Comparison of ENCODE assay signal across 24 cellular contexts in genomic region chr17:29828676-29829291, GRCh38.
DNase-seq lines count a peak whose midpoint lies in the region; ATAC-seq and TF ChIP-seq lines count a peak whose summit lies in the region.
"Had no signal": no experiment of that assay in that cellular context is flagged by ENCODE, and none has a peak within 500 bp of the region (broad histone marks: within the 10 kb centered on the region; RNA-seq: fewer than 3 reads in every experiment).

No MANE protein-coding gene starts in this region.

- no peak overlapping the region for H2AFZ ChIP-seq in DND-41 (ENCODE audit: low read depth, low read length)
- H2AFZ ChIP-seq: hepatocyte had no signal

- H3K4me1 ChIP-seq in DND-41 (ENCODE audit: insufficient read depth, low read length): no peaks in the 10 kb centered on the region
- H3K4me1 ChIP-seq: upper lobe of left lung had no signal

- H3K27me3 Mint-ChIP-seq in nephron progenitor cell (ENCODE audit: low read depth, poor library complexity): no peaks in the 10 kb centered on the region
- H3K27me3 Mint-ChIP-seq: activated CD8-positive, alpha-beta T cell treated with anti-CD3 and anti-CD28 coated beads for 36 hours; activated T-helper 17 cell treated with anti-CD3 and anti-CD28 coated beads, Interleukin-2, amount 50 U/mL, for 72 hours; T-helper 17 cell had no signal

- peak; percentile 19 for DNase-seq in NCI-H748 (lab: John Stamatoyannopoulos, UW; ENCODE audit: unreplicated experiment)
- no peak for DNase-seq in NCI-H748 treated with DMSO at 0.1 percent for 48 hours (lab: John Stamatoyannopoulos, UW)
- no peak for DNase-seq in DND-41
- peak; percentile 50 for DNase-seq in NCI-H774 (lab: John Stamatoyannopoulos, UW)
- DNase-seq in nephron progenitor cell: no peak
- no peak for DNase-seq in occipital lobe (lab: John Stamatoyannopoulos, UW)
- no peak for DNase-seq in NCI-H510A treated with DMSO at 0.1 percent for 48 hours (lab: John Stamatoyannopoulos, UW)
- no peak for DNase-seq in GDM1 (lab: John Stamatoyannopoulos, UW)
- DNase-seq: activated CD8-positive, alpha-beta memory T cell treated with anti-CD3 and anti-CD28 coated beads, Interleukin-2, amount 50 U/mL, for 48 hours; activated CD8-positive, alpha-beta T cell treated with anti-CD3 and anti-CD28 coated beads for 36 hours; activated naive CD4-positive, alpha-beta T cell treated with anti-CD3 and anti-CD28 coated beads, Interleukin-2, amount 50 U/mL, for 16 hours; amniotic stem cell; left cardiac atrium; NCI-H1092 treated with DMSO at 0.1 percent for 48 hours; NCI-H446; OCI-M1; pancreas; retina; T-helper 17 cell; upper lobe of left lung had no signal

- H3K9me3 ChIP-seq in DND-41 (ENCODE audit: insufficient read depth, low read length, severe bottlenecking): no peaks in the 10 kb centered on the region
- H3K9me3 ChIP-seq: pancreas, upper lobe of left lung had no signal

- no peak overlapping the region for H3K4me3 Mint-ChIP-seq in nephron progenitor cell
- H3K4me3 Mint-ChIP-seq: activated CD8-positive, alpha-beta T cell treated with anti-CD3 and anti-CD28 coated beads for 36 hours; activated T-helper 17 cell treated with anti-CD3 and anti-CD28 coated beads, Interleukin-2, amount 50 U/mL, for 72 hours; nephron; T-helper 17 cell had no signal

- H3K36me3 Mint-ChIP-seq in nephron progenitor cell (ENCODE audit: low read depth): no peaks in the 10 kb centered on the region

- peak overlapping the region; percentile 41 for H3K27ac Mint-ChIP-seq in nephron progenitor cell
- H3K27ac Mint-ChIP-seq: activated CD8-positive, alpha-beta T cell treated with anti-CD3 and anti-CD28 coated beads for 36 hours; activated T-helper 17 cell treated with anti-CD3 and anti-CD28 coated beads, Interleukin-2, amount 50 U/mL, for 72 hours; nephron; T-helper 17 cell had no signal

- ATAC-seq in DND-41 (ENCODE audit: insufficient read depth, low read depth): peak; percentile 31; the same call in 1 of the 3 replicates
- ATAC-seq: activated CD4-positive, CD25-positive, alpha-beta regulatory T cell treated with anti-CD3 and anti-CD28 coated beads, Interleukin-2, amount 50 U/mL, for 24 hours; activated CD8-positive, alpha-beta T cell treated with anti-CD3 and anti-CD28 coated beads for 36 hours; activated T-helper 17 cell treated with anti-CD3 and anti-CD28 coated beads, Interleukin-2, amount 50 U/mL, for 72 hours; left cardiac atrium; pancreas; T-helper 17 cell had no signal

- H3K36me3 ChIP-seq in DND-41 (ENCODE audit: insufficient read depth, low read length): no peaks in the 10 kb centered on the region
- H3K36me3 ChIP-seq: pancreas, upper lobe of left lung had no signal

- H3K9me3 Mint-ChIP-seq in nephron progenitor cell: no peaks in the 10 kb centered on the region
- H3K9me3 Mint-ChIP-seq: activated CD8-positive, alpha-beta T cell treated with anti-CD3 and anti-CD28 coated beads for 36 hours; activated T-helper 17 cell treated with anti-CD3 and anti-CD28 coated beads, Interleukin-2, amount 50 U/mL, for 72 hours; nephron had no signal

- no peak overlapping the region for H3K9ac ChIP-seq in DND-41 (ENCODE audit: low read depth, low read length)

- no peak overlapping the region for H3K4me2 ChIP-seq in DND-41 (ENCODE audit: insufficient read depth, low read length)
- H3K4me2 ChIP-seq: hepatocyte had no signal

- TF ChIP-seq CTCF in DND-41 (IDR thresholded peaks at IDR 0.05; ENCODE audit: borderline replicate concordance, extremely low read depth, low read length, poor library complexity, severe bottlenecking): no peak
- TF ChIP-seq CTCF in nephron progenitor cell (IDR thresholded peaks at IDR 0.05): no peak

- no peaks in the 10 kb centered on the region for H4K20me1 ChIP-seq in DND-41 (ENCODE audit: insufficient read depth, low read length)

- H3K79me2 ChIP-seq in DND-41 (ENCODE audit: insufficient read depth, low read length): peaks cover 9% of the 10 kb centered on the region; the same call in 1 of the 2 replicates
- H3K79me2 ChIP-seq: hepatocyte had no signal

- no peak overlapping the region for H3K27ac ChIP-seq in DND-41 (ENCODE audit: low read length)
- H3K27ac ChIP-seq: hepatocyte, pancreas, upper lobe of left lung had no signal

- H3K27me3 ChIP-seq in DND-41 (ENCODE audit: insufficient read depth, low read length, poor library complexity): no peaks in the 10 kb centered on the region
- H3K27me3 ChIP-seq: hepatocyte, pancreas, upper lobe of left lung had no signal

- H3K4me3 ChIP-seq in DND-41 (ENCODE audit: low read depth in 1 of 2, low read length in 2 of 2): no peak overlapping the region
- H3K4me3 ChIP-seq: hepatocyte, pancreas, upper lobe of left lung had no signal

- peaks cover 50% of the 10 kb centered on the region for H3K4me1 Mint-ChIP-seq in nephron progenitor cell

Comparison
In these comparisons a context has a peak if more than half of its experiments do, and no peak if none do; other contexts are left out.
1. DNase-seq: peak in NCI-H748 (single experiment) and NCI-H774 (single experiment); none in NCI-H748 treated with DMSO at 0.1 percent for 48 hours (single experiment), DND-41 (single experiment), nephron progenitor cell (single experiment), occipital lobe (single experiment), NCI-H510A treated with DMSO at 0.1 percent for 48 hours (single experiment) and GDM1 (single experiment).